Comparison of ENCODE assay signal across 1 cellular context in the genomic region with DNA sequence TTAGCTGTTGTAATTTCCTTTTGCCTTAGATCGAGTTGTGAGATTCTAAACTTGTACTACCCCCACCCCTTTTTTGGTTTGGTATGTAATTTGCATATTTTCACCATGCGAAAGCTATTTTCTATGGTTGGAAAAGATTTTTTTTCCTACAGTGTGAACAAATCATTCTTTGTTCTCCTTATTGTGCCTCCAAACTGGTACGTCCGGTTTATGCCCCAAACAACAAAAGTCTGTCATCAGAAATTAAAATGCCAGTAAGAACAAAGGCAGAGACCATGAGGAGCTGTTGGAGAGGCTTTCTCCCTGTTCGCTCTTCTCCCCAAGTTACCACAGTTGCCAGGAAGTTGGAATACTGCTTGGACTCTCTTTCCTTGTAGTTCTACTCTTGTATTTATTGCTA.
TF ChIP-seq lines count a peak whose summit lies in the region.

No MANE protein-coding gene starts in this region.

TF ChIP-seq in Ishikawa, 13 proteins besides CTCF, POLR2A, EP300 and RAD21 (continued from another document):
- TF ChIP-seq, protein P1, sequence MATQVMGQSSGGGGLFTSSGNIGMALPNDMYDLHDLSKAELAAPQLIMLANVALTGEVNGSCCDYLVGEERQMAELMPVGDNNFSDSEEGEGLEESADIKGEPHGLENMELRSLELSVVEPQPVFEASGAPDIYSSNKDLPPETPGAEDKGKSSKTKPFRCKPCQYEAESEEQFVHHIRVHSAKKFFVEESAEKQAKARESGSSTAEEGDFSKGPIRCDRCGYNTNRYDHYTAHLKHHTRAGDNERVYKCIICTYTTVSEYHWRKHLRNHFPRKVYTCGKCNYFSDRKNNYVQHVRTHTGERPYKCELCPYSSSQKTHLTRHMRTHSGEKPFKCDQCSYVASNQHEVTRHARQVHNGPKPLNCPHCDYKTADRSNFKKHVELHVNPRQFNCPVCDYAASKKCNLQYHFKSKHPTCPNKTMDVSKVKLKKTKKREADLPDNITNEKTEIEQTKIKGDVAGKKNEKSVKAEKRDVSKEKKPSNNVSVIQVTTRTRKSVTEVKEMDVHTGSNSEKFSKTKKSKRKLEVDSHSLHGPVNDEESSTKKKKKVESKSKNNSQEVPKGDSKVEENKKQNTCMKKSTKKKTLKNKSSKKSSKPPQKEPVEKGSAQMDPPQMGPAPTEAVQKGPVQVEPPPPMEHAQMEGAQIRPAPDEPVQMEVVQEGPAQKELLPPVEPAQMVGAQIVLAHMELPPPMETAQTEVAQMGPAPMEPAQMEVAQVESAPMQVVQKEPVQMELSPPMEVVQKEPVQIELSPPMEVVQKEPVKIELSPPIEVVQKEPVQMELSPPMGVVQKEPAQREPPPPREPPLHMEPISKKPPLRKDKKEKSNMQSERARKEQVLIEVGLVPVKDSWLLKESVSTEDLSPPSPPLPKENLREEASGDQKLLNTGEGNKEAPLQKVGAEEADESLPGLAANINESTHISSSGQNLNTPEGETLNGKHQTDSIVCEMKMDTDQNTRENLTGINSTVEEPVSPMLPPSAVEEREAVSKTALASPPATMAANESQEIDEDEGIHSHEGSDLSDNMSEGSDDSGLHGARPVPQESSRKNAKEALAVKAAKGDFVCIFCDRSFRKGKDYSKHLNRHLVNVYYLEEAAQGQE (IDR thresholded peaks at IDR 0.05; ENCODE audit: low read depth), result no peak
TF ChIP-seq in Ishikawa: peak in this region for 4.
